ENCODE assay signal across 1 cellular context in the genomic region with DNA sequence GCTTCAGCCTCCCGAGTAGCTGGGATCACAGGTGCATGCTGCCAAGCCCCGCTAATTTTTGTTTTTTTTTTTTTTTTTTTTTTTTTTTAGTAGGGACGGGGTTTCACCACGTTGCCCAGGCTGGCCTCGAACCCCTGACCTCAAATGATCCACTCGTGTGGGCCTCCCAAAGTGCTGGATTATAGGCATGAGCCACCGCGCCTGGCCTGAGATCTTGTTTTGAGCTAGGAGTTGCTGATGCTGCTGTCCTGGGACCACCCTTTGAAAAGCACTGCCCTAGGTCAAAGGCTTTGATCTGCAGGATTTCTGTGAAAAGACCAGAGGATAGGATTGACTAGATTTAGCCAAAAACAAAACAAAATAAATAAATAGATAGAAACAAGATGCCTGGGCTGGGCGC.
TF ChIP-seq lines count a peak whose summit lies in the region.

No MANE protein-coding gene starts in this region.

TF ChIP-seq in HepG2, 621 proteins besides CTCF, POLR2A, EP300 and RAD21 (continued from another document):
- TF ChIP-seq, protein P1, sequence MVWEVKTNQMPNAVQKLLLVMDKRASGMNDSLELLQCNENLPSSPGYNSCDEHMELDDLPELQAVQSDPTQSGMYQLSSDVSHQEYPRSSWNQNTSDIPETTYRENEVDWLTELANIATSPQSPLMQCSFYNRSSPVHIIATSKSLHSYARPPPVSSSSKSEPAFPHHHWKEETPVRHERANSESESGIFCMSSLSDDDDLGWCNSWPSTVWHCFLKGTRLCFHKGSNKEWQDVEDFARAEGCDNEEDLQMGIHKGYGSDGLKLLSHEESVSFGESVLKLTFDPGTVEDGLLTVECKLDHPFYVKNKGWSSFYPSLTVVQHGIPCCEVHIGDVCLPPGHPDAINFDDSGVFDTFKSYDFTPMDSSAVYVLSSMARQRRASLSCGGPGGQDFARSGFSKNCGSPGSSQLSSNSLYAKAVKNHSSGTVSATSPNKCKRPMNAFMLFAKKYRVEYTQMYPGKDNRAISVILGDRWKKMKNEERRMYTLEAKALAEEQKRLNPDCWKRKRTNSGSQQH (CRISPR knock-in tag; IDR thresholded peaks at IDR 0.05; ENCODE audit: low read depth), result no peak
- TF ChIP-seq, protein P2, sequence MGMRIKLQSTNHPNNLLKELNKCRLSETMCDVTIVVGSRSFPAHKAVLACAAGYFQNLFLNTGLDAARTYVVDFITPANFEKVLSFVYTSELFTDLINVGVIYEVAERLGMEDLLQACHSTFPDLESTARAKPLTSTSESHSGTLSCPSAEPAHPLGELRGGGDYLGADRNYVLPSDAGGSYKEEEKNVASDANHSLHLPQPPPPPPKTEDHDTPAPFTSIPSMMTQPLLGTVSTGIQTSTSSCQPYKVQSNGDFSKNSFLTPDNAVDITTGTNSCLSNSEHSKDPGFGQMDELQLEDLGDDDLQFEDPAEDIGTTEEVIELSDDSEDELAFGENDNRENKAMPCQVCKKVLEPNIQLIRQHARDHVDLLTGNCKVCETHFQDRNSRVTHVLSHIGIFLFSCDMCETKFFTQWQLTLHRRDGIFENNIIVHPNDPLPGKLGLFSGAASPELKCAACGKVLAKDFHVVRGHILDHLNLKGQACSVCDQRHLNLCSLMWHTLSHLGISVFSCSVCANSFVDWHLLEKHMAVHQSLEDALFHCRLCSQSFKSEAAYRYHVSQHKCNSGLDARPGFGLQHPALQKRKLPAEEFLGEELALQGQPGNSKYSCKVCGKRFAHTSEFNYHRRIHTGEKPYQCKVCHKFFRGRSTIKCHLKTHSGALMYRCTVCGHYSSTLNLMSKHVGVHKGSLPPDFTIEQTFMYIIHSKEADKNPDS (CRISPR knock-in tag; IDR thresholded peaks at IDR 0.05), result no peak
- no peak for TF ChIP-seq ZFP36L2 (CRISPR knock-in tag; IDR thresholded peaks at IDR 0.05)
- TF ChIP-seq ZNF558 (CRISPR knock-in tag; IDR thresholded peaks at IDR 0.05; ENCODE audit: borderline replicate concordance), result no peak
- TF ChIP-seq, protein P3, sequence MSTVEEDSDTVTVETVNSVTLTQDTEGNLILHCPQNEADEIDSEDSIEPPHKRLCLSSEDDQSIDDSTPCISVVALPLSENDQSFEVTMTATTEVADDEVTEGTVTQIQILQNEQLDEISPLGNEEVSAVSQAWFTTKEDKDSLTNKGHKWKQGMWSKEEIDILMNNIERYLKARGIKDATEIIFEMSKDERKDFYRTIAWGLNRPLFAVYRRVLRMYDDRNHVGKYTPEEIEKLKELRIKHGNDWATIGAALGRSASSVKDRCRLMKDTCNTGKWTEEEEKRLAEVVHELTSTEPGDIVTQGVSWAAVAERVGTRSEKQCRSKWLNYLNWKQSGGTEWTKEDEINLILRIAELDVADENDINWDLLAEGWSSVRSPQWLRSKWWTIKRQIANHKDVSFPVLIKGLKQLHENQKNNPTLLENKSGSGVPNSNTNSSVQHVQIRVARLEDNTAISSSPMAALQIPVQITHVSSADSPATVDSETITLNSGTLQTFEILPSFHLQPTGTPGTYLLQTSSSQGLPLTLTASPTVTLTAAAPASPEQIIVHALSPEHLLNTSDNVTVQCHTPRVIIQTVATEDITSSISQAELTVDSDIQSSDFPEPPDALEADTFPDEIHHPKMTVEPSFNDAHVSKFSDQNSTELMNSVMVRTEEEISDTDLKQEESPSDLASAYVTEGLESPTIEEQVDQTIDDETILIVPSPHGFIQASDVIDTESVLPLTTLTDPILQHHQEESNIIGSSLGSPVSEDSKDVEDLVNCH (CRISPR knock-in tag; IDR thresholded peaks at IDR 0.05), result no peak
